8 cellular contexts compared by ENCODE assay signal in the genomic region with DNA sequence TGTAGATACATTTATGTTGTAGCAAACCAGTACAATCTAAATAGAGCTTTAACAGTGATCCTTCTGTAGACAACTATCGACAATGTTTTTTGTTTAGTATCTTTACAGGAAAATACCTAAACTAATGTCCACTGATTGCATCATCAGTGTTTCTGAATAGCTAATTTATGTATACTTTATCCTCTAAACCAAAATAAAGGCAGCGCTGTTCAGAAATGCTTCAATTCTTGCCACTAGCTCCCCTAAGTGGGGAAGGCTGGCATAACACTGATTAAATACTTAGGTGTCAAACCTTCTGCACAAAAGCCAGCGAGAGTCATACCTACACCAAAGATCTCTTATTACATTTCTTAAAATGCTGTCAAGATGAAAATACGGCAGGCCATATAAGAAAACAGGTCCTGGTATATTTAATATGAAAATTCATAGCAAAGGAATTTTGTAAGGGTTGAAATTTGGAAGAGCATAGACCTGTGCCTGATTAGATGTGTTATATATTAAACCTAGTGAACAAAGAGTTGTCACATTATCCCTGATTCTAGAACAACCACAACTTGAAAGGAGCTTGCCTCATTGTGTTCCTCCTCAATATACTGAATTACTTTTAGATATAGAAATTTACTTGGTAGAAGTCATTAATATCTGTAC.
A peak's percentile ranks its signal among the peaks of the same experiment; 100 is the strongest.
DNase-seq lines count a peak whose midpoint lies in the region; ATAC-seq and TF ChIP-seq lines count a peak whose summit lies in the region.

No MANE protein-coding gene starts in this region.

- H3K4me3 ChIP-seq in BE2C (ENCODE audit: low read depth, low read length) (no peak overlapping the region), IMR-90 (ENCODE audit: insufficient read depth, low read depth, low read length) (no peak overlapping the region), adipocyte (ENCODE audit: low read length) (no peak overlapping the region), neural cell (ENCODE audit: low read length) (no peak overlapping the region)

- H3K27ac Mint-ChIP-seq in activated CD4-positive, alpha-beta memory T cell treated with anti-CD3 and anti-CD28 coated beads, Interleukin-2, amount 10 ng/mL, durations not matched to agents 7 days and 5 days = no peak overlapping the region
- H3K27ac Mint-ChIP-seq in activated naive CD8-positive, alpha-beta T cell treated with anti-CD3 and anti-CD28 coated beads, Interleukin-2, amount 50 U/mL, for 24 hours = no peak overlapping the region

- no peak overlapping the region for H3K27ac ChIP-seq in IMR-90 (ENCODE audit: insufficient read depth, low read length)
- H3K27ac ChIP-seq in neural cell (ENCODE audit: low read length) = no peak overlapping the region

- ATAC-seq in GM19023 (IDR thresholded peaks at IDR 0.05; ENCODE audit: unreplicated experiment) (peak; percentile 48), IMR-90 (ENCODE audit: low read depth) (no peak)
- ATAC-seq in activated naive CD8-positive, alpha-beta T cell treated with anti-CD3 and anti-CD28 coated beads, Interleukin-2, amount 50 U/mL, for 24 hours = no peak

- no peak overlapping the region for H4K5ac ChIP-seq in IMR-90 (ENCODE audit: low read depth, low read length)

- H2BK20ac ChIP-seq in IMR-90 (ENCODE audit: low read depth, low read length) = no peak overlapping the region

- no peaks in the 10 kb centered on the region for H3K9me1 ChIP-seq in IMR-90 (ENCODE audit: insufficient read depth, low read length)

- no peak overlapping the region for H2AFZ ChIP-seq in IMR-90 (replicated peaks; ENCODE audit: low read length, poor library complexity)
- no peak overlapping the region for H2AFZ ChIP-seq in neural cell (ENCODE audit: low read depth, low read length)

- in situ Hi-C loops in IMR-90 (cut with MboI; ENCODE audit: low sequenced_read_pairs) = no loop called here

- no peak overlapping the region for H4K91ac ChIP-seq in IMR-90 (ENCODE audit: insufficient read depth, low read depth, low read length)

- no peak overlapping the region for H2BK120ac ChIP-seq in IMR-90 (ENCODE audit: low read depth, low read length)

- H3K9me3 Mint-ChIP-seq in activated CD4-positive, alpha-beta memory T cell treated with anti-CD3 and anti-CD28 coated beads, Interleukin-2, amount 10 ng/mL, durations not matched to agents 7 days and 5 days = no peaks in the 10 kb centered on the region
- H3K9me3 Mint-ChIP-seq in activated naive CD8-positive, alpha-beta T cell treated with anti-CD3 and anti-CD28 coated beads, Interleukin-2, amount 50 U/mL, for 24 hours = no peaks in the 10 kb centered on the region

- H3F3A ChIP-seq in neural cell (ENCODE audit: insufficient read depth, low read length, poor library complexity, severe bottlenecking) = no peaks in the 10 kb centered on the region

- H3K18ac ChIP-seq in IMR-90 (ENCODE audit: low read depth, low read length) = no peak overlapping the region

- TF ChIP-seq RAD21 in IMR-90 (IDR thresholded peaks at IDR 0.05; ENCODE audit: low read length) = no peak
- TF ChIP-seq RAD21 in neural cell (conservative IDR thresholded peaks at IDR 0.05) = peak; percentile 64

- TF ChIP-seq POLR2A in IMR-90 (IDR thresholded peaks at IDR 0.05; ENCODE audit: low read depth, low read length) = no peak

- no peak overlapping the region for H2BK15ac ChIP-seq in IMR-90 (ENCODE audit: low read depth, low read length)

- H3K4me1 ChIP-seq in BE2C (no peaks in the 10 kb centered on the region), IMR-90 (ENCODE audit: control insufficient read depth, insufficient read depth, low read length) (no peaks in the 10 kb centered on the region), adipocyte (ENCODE audit: control insufficient read depth, insufficient read depth, low read length) (peaks cover 8% of the 10 kb centered on the region)

- CTCF ChIA-PET in IMR-90 (lab: Yijun Ruan, JAX) = no interaction called here
- CTCF ChIA-PET in activated CD4-positive, alpha-beta memory T cell treated with anti-CD3 and anti-CD28 coated beads, Interleukin-2, amount 10 ng/mL, durations not matched to agents 7 days and 5 days (lab: Charles Lee) = no interaction called here

- dilution Hi-C loops in IMR-90 (cut with HindIII; ENCODE audit: low sequenced_read_pairs, unreplicated experiment) = no loop called here

- intact Hi-C loops in IMR-90 (cut with micrococcal nuclease) = no loop called here

- H3K79me1 ChIP-seq in IMR-90 (ENCODE audit: low read depth in 1 of 2, low read length in 2 of 2) = no peaks in the 10 kb centered on the region

- H4K20me1 ChIP-seq in IMR-90 (ENCODE audit: insufficient read depth, low read length) (no peaks in the 10 kb centered on the region), neural cell (ENCODE audit: insufficient read depth) (no peaks in the 10 kb centered on the region)

- no CpG with 5 or more reads among the region's 4 CpGs for WGBS in IMR-90 (ENCODE audit: extremely low coverage in 2 of 2, insufficient read length in 1 of 2), 2 experiments

- no peak overlapping the region for H3K23ac ChIP-seq in IMR-90 (ENCODE audit: low read depth, low read length)

- H3K4me1 Mint-ChIP-seq in activated CD4-positive, alpha-beta memory T cell treated with anti-CD3 and anti-CD28 coated beads, Interleukin-2, amount 10 ng/mL, durations not matched to agents 7 days and 5 days = no peaks in the 10 kb centered on the region
- H3K4me1 Mint-ChIP-seq in activated naive CD8-positive, alpha-beta T cell treated with anti-CD3 and anti-CD28 coated beads, Interleukin-2, amount 50 U/mL, for 24 hours = no peaks in the 10 kb centered on the region

- H3K4me2 ChIP-seq in IMR-90 (ENCODE audit: low read depth, low read length) = no peak overlapping the region
- no peak overlapping the region for H3K4me2 ChIP-seq in neural cell (ENCODE audit: low read length)

- H3K9ac ChIP-seq in IMR-90 (ENCODE audit: low read depth, low read length) (no peak overlapping the region), adipocyte (ENCODE audit: low read length) (no peak overlapping the region), neural cell (ENCODE audit: low read length) (no peak overlapping the region)

- H3K14ac ChIP-seq in IMR-90 (replicated peaks; ENCODE audit: low read depth, low read length) = no peak overlapping the region

- no peaks in the 10 kb centered on the region for H3K9me2 ChIP-seq in neural cell (ENCODE audit: insufficient read depth, low read length)

- peak; percentile 67 for TF ChIP-seq CTCF in BE2C (IDR thresholded peaks at IDR 0.05; ENCODE audit: low read depth, low read length)
- TF ChIP-seq CTCF in IMR-90 (conservative IDR thresholded peaks at IDR 0.05; ENCODE audit: low read depth, low read length) = no peak
- peak; percentile 65 for TF ChIP-seq CTCF in neural cell (IDR thresholded peaks at IDR 0.05; ENCODE audit: poor library complexity, severe bottlenecking)

- H2AK9ac ChIP-seq in IMR-90 (replicated peaks; ENCODE audit: low read depth, low read length, poor library complexity) = no peak overlapping the region

- peak; percentile 36 for DNase-seq in BE2C
- DNase-seq in IMR-90 = no peak
- peak; percentile 90 for DNase-seq in adipocyte (ENCODE audit: low read depth)
- DNase-seq in activated CD4-positive, alpha-beta memory T cell treated with anti-CD3 and anti-CD28 coated beads, Interleukin-2, amount 10 ng/mL, durations not matched to agents 7 days and 5 days = no peak
- no peak for DNase-seq in activated naive CD8-positive, alpha-beta T cell treated with anti-CD3 and anti-CD28 coated beads, Interleukin-2, amount 50 U/mL, for 24 hours
- DNase-seq in activated gamma-delta T cell treated with Interleukin-2 at 50 U/mL for 16 hours = no peak

- H3K9me3 ChIP-seq in BE2C (no peaks in the 10 kb centered on the region), IMR-90 (ENCODE audit: control insufficient read depth, insufficient read depth, low read length) (no peaks in the 10 kb centered on the region; the same call in 1 of the 2 replicates), adipocyte (ENCODE audit: control insufficient read depth, low read length) (no peaks in the 10 kb centered on the region), neural cell (ENCODE audit: low read length) (no peaks in the 10 kb centered on the region)

- BruUV-seq in IMR-90 (replicated peaks; lab: Mats Ljungman, UMichigan) = no TSS peak

- POLR2A ChIA-PET in IMR-90 (lab: Charles Lee; ENCODE audit: unreplicated experiment) = no interaction called here
- POLR2A ChIA-PET in activated CD4-positive, alpha-beta memory T cell treated with anti-CD3 and anti-CD28 coated beads, Interleukin-2, amount 10 ng/mL, durations not matched to agents 7 days and 5 days (lab: Charles Lee) = no interaction called here

- H3K36me3 ChIP-seq in BE2C (no peaks in the 10 kb centered on the region), IMR-90 (ENCODE audit: control insufficient read depth, insufficient read depth, low read length) (no peaks in the 10 kb centered on the region), adipocyte (ENCODE audit: control insufficient read depth, insufficient read depth, low read length, severe bottlenecking) (no peaks in the 10 kb centered on the region), neural cell (ENCODE audit: insufficient read depth, low read length) (no peaks in the 10 kb centered on the region)

- no peaks in the 10 kb centered on the region for H3K36me3 Mint-ChIP-seq in activated CD4-positive, alpha-beta memory T cell treated with anti-CD3 and anti-CD28 coated beads, Interleukin-2, amount 10 ng/mL, durations not matched to agents 7 days and 5 days (ENCODE audit: low read depth)
- H3K36me3 Mint-ChIP-seq in activated naive CD8-positive, alpha-beta T cell treated with anti-CD3 and anti-CD28 coated beads, Interleukin-2, amount 50 U/mL, for 24 hours (ENCODE audit: low read depth) = no peaks in the 10 kb centered on the region

- H3K56ac ChIP-seq in IMR-90 (ENCODE audit: extremely low read depth, insufficient read depth, low read length) = no peak overlapping the region

- no peak overlapping the region for H4K8ac ChIP-seq in IMR-90 (ENCODE audit: low read depth in 2 of 2, low read length in 2 of 2)

- no peak overlapping the region for H3K4me3 Mint-ChIP-seq in activated CD4-positive, alpha-beta memory T cell treated with anti-CD3 and anti-CD28 coated beads, Interleukin-2, amount 10 ng/mL, durations not matched to agents 7 days and 5 days
- H3K4me3 Mint-ChIP-seq in activated naive CD8-positive, alpha-beta T cell treated with anti-CD3 and anti-CD28 coated beads, Interleukin-2, amount 50 U/mL, for 24 hours = no peak overlapping the region

- no peaks in the 10 kb centered on the region for H3K27me3 ChIP-seq in BE2C
- H3K27me3 ChIP-seq in IMR-90 (ENCODE audit: control insufficient read depth, insufficient read depth, low read length) = no peaks in the 10 kb centered on the region
- H3K27me3 ChIP-seq in adipocyte (replicated peaks; ENCODE audit: control insufficient read depth, insufficient read depth, low read length) = no peaks in the 10 kb centered on the region
- no peaks in the 10 kb centered on the region for H3K27me3 ChIP-seq in neural cell (ENCODE audit: insufficient read depth, low read depth, low read length)

- no peaks in the 10 kb centered on the region for H3K27me3 Mint-ChIP-seq in activated CD4-positive, alpha-beta memory T cell treated with anti-CD3 and anti-CD28 coated beads, Interleukin-2, amount 10 ng/mL, durations not matched to agents 7 days and 5 days
- no peaks in the 10 kb centered on the region for H3K27me3 Mint-ChIP-seq in activated naive CD8-positive, alpha-beta T cell treated with anti-CD3 and anti-CD28 coated beads, Interleukin-2, amount 50 U/mL, for 24 hours

- no peak overlapping the region for H2AK5ac ChIP-seq in IMR-90 (ENCODE audit: low read depth, low read length)

- H3K79me2 ChIP-seq in neural cell (replicated peaks; ENCODE audit: insufficient read depth, low read length) = no peaks in the 10 kb centered on the region

- H2BK5ac ChIP-seq in IMR-90 (ENCODE audit: low read depth, low read length, poor library complexity, severe bottlenecking) = no peak overlapping the region

- no peak overlapping the region for H3K4ac ChIP-seq in IMR-90 (ENCODE audit: low read depth, low read length)

- TF ChIP-seq EP300 in neural cell (conservative IDR thresholded peaks at IDR 0.05; ENCODE audit: poor library complexity, severe bottlenecking) = no peak

Comparison
In these comparisons a context has a peak if more than half of its experiments do, and no peak if none do; other contexts are left out.
1. DNase-seq: peak in BE2C (single experiment) and adipocyte (single experiment); none in IMR-90 (single experiment), activated CD4-positive, alpha-beta memory T cell treated with anti-CD3 and anti-CD28 coated beads, Interleukin-2, amount 10 ng/mL, durations not matched to agents 7 days and 5 days (single experiment), activated naive CD8-positive, alpha-beta T cell treated with anti-CD3 and anti-CD28 coated beads, Interleukin-2, amount 50 U/mL, for 24 hours (single experiment) and activated gamma-delta T cell treated with Interleukin-2 at 50 U/mL for 16 hours (single experiment).